15 cellular contexts compared by ENCODE assay signal in the genomic region with DNA sequence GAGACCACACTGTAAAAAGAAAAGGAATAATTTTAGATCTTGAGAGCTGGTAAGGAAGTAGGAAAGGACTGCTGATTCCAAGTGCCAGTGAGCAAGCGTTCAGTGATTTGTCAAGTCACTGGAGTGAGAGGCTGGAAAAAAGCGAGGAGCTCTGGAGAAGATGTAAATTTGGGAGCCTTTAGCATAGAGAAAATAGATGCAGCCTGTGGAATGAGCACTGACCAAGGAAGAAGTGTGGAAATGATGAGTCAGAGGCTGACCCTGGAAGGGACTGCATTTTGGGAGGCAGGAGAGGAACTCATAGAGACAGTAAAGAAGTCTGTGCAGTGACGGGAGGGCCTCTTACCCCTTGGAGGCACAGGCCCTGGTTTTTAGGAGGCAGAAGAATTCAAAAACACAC. TPM values are rescaled to one million over a fixed set of nuclear protein-coding genes. Genes with fewer than 3 reads are reported as not detected.
DNase-seq lines count a peak whose midpoint lies in the region; ATAC-seq and TF ChIP-seq lines count a peak whose summit lies in the region.
"Had no signal": no experiment of that assay in that cellular context is flagged by ENCODE, and none has a peak within 500 bp of the region (broad histone marks: within the 10 kb centered on the region; RNA-seq: fewer than 3 reads in every experiment).

No MANE protein-coding gene starts in this region.

- no peaks in the 10 kb centered on the region for H3K79me1 ChIP-seq in mesendoderm (ENCODE audit: low read length)

- H2AK5ac ChIP-seq in mesendoderm (ENCODE audit: low read length), result no peak overlapping the region

- H3K4me3 ChIP-seq in AG04449 (ENCODE audit: low read depth, low read length) (no peak overlapping the region), brain microvascular endothelial cell (ENCODE audit: low read depth, low read length) (no peak overlapping the region), mesendoderm (ENCODE audit: low read length) (no peak overlapping the region), Karpas-422 (ENCODE audit: low read length) (no peak overlapping the region)
- H3K4me3 ChIP-seq: body of pancreas, ovary had no signal

- H3K9ac ChIP-seq in mesendoderm (ENCODE audit: low read length), result no peak overlapping the region
- no peak overlapping the region for H3K9ac ChIP-seq in Karpas-422 (ENCODE audit: low read length)

- H3K27ac ChIP-seq in brain microvascular endothelial cell, result no peak overlapping the region
- no peak overlapping the region for H3K27ac ChIP-seq in mesendoderm (ENCODE audit: low read depth, low read length)
- H3K27ac ChIP-seq in Karpas-422 (ENCODE audit: low read length), result no peak overlapping the region
- H3K27ac ChIP-seq: body of pancreas, foreskin keratinocyte, ovary had no signal

- CTCF ChIA-PET in AG04449 (lab: Yijun Ruan, JAX), result interaction anchor here (0.7 to 3.0 kb wide), 10 partner anchors 10 to 316 kb away, joined by 3 to 13 read pairs (median 3); a partner anchor contains a TSS
- CTCF ChIA-PET in activated CD4-positive, alpha-beta T cell treated with anti-CD3 and anti-CD28 coated beads for 36 hours (lab: Charles Lee), result interaction anchor here (0.6 kb wide), 1 partner anchor 13 kb away, joined by 4 read pairs; no protein-coding TSS in a partner anchor

- no peak overlapping the region for H4K5ac ChIP-seq in mesendoderm (ENCODE audit: low read length)

- no CpG with 5 or more reads among the region's 3 CpGs for WGBS in mesendoderm (ENCODE audit: extremely low coverage, insufficient coverage, low lambda C conversion rate)

- H2BK5ac ChIP-seq in mesendoderm (ENCODE audit: low read length), result no peak overlapping the region

- H3K9me3 ChIP-seq in Karpas-422 (ENCODE audit: low read length), result no peaks in the 10 kb centered on the region
- H3K9me3 ChIP-seq: body of pancreas, ovary had no signal

- H3K4me3 Mint-ChIP-seq in activated CD4-positive, alpha-beta T cell treated with anti-CD3 and anti-CD28 coated beads for 36 hours, result no peak overlapping the region

- POLR2A ChIA-PET in AG04449 (lab: Yijun Ruan, JAX), result interaction anchor here (0.7 kb wide), 1 partner anchor 11 kb away, joined by 4 read pairs; no protein-coding TSS in a partner anchor
- POLR2A ChIA-PET in activated CD4-positive, alpha-beta T cell treated with anti-CD3 and anti-CD28 coated beads for 36 hours (lab: Charles Lee), result no interaction called here

- no peak overlapping the region for H4K8ac ChIP-seq in mesendoderm (ENCODE audit: low read depth, low read length)

- in situ Hi-C loops in brain microvascular endothelial cell (cut with HindIII; ENCODE audit: low pct_ligation_motif_present, low sequenced_read_pairs), result no loop called here

- H3K4me2 ChIP-seq in mesendoderm (ENCODE audit: low read length), result no peak overlapping the region
- no peak overlapping the region for H3K4me2 ChIP-seq in Karpas-422 (ENCODE audit: low read depth, low read length, poor library complexity, severe bottlenecking)

- no peak overlapping the region for H2AFZ ChIP-seq in Karpas-422 (ENCODE audit: low read length)

- intact Hi-C loops in activated CD4-positive, alpha-beta T cell treated with anti-CD3 and anti-CD28 coated beads for 36 hours (cut with DNase I, micrococcal nuclease), result loop anchor here in 1 of 2 experiments (10.0 kb wide), 1 partner anchor 179 kb away; no protein-coding TSS in a partner anchor

- no peaks in the 10 kb centered on the region for H3K9me3 Mint-ChIP-seq in activated CD4-positive, alpha-beta T cell treated with anti-CD3 and anti-CD28 coated beads for 36 hours (ENCODE audit: low read depth)

- no peak overlapping the region for H2BK120ac ChIP-seq in mesendoderm (ENCODE audit: low read depth, low read length)

- H3K18ac ChIP-seq in mesendoderm (ENCODE audit: low read length), result no peak overlapping the region

- H3K27me3 Mint-ChIP-seq in activated CD4-positive, alpha-beta T cell treated with anti-CD3 and anti-CD28 coated beads for 36 hours, result peaks cover 2% of the 10 kb centered on the region

- H3K56ac ChIP-seq in mesendoderm (ENCODE audit: low read length), result peak overlapping the region; percentile 34

- ATAC-seq in activated CD4-positive, alpha-beta T cell treated with anti-CD3 and anti-CD28 coated beads for 36 hours, result no peak
- ATAC-seq: body of pancreas, foreskin keratinocyte, left colon had no signal

- no peak overlapping the region for H3K27ac Mint-ChIP-seq in activated CD4-positive, alpha-beta T cell treated with anti-CD3 and anti-CD28 coated beads for 36 hours

- H3K4me1 Mint-ChIP-seq in activated CD4-positive, alpha-beta T cell treated with anti-CD3 and anti-CD28 coated beads for 36 hours, result no peaks in the 10 kb centered on the region

- H3K36me3 ChIP-seq in brain microvascular endothelial cell (replicated peaks) (no peaks in the 10 kb centered on the region), mesendoderm (ENCODE audit: control insufficient read depth, insufficient read depth, low read length) (no peaks in the 10 kb centered on the region), Karpas-422 (ENCODE audit: insufficient read depth, low read length) (0 out of 2 replicates have a peak, but pooled peaks cover 2% of the 10 kb centered on the region)
- H3K36me3 ChIP-seq: ovary had no signal

- no peak overlapping the region for H3K23ac ChIP-seq in mesendoderm (ENCODE audit: low read length)

- TF ChIP-seq CTCF in AG04449 (IDR thresholded peaks at IDR 0.05; ENCODE audit: insufficient read depth, low read length, missing control alignments) (no peak), brain microvascular endothelial cell (IDR thresholded peaks at IDR 0.05; ENCODE audit: low read depth, low read length, missing control alignments) (no peak)

- H2BK15ac ChIP-seq in mesendoderm (replicated peaks; ENCODE audit: low read depth), result no peak overlapping the region

- H3K27me3 ChIP-seq in brain microvascular endothelial cell (replicated peaks) (no peaks in the 10 kb centered on the region), mesendoderm (ENCODE audit: insufficient read depth, low read length, poor library complexity) (no peaks in the 10 kb centered on the region), Karpas-422 (ENCODE audit: low read length) (no peaks in the 10 kb centered on the region)
- H3K27me3 ChIP-seq: body of pancreas, foreskin keratinocyte, ovary had no signal

- no peaks in the 10 kb centered on the region for H3K9me2 ChIP-seq in Karpas-422 (replicated peaks; ENCODE audit: insufficient read depth, low read length)

- no peaks in the 10 kb centered on the region for H3K36me3 Mint-ChIP-seq in activated CD4-positive, alpha-beta T cell treated with anti-CD3 and anti-CD28 coated beads for 36 hours (ENCODE audit: low read depth)

- DNase-seq in AG04449 (ENCODE audit: low read depth, low spot score) (peak; percentile 31), HT1080 (ENCODE audit: low read depth) (peak; percentile 48), brain microvascular endothelial cell (peak; percentile 24), mesendoderm (peak; percentile 77), NCI-H1105 treated with DMSO at 0.1 percent for 48 hours (lab: John Stamatoyannopoulos, UW) (no peak), NCI-H187 (lab: John Stamatoyannopoulos, UW) (no peak), Karpas-422 (no peak)
- no peak for DNase-seq in activated CD4-positive, alpha-beta T cell treated with anti-CD3 and anti-CD28 coated beads for 36 hours
- DNase-seq: body of pancreas; C1 segment of cervical spinal cord; foreskin keratinocyte; left colon; NCI-H2029 treated with DMSO at 0.1 percent for 48 hours; ovary; stimulated activated CD4-positive, alpha-beta T cell treated with anti-CD3 and anti-CD28 coated beads, Interleukin-2, amount 100 ng/mL, for 48 hours had no signal

- H3K79me2 ChIP-seq in mesendoderm (ENCODE audit: control insufficient read depth, insufficient read depth, low read length), result no peaks in the 10 kb centered on the region
- H3K79me2 ChIP-seq in Karpas-422 (ENCODE audit: low read length), result no peaks in the 10 kb centered on the region

- H3K4me1 ChIP-seq in mesendoderm (ENCODE audit: control insufficient read depth, low read depth, low read length), result no peaks in the 10 kb centered on the region
- H3K4me1 ChIP-seq in Karpas-422 (ENCODE audit: low read length), result no peaks in the 10 kb centered on the region
- H3K4me1 ChIP-seq: body of pancreas, foreskin keratinocyte had no signal

- H4K20me1 ChIP-seq in Karpas-422 (ENCODE audit: insufficient read depth, low read depth, low read length), result no peaks in the 10 kb centered on the region

- H3K4ac ChIP-seq in mesendoderm (ENCODE audit: low read depth, low read length), result no peak overlapping the region

RNA-seq across cellular contexts. Expression of a gene that starts 17.1 kb away (rescaled TPM):
- total RNA-seq in HT1080 (2014; rRNA removed; shearing (Covaris generic)), result 6.6 and 16.8 TPM in 2 replicates
- 28.9 and 31.7 TPM in 2 replicates for polyA plus RNA-seq in HT1080 (2015; cell fraction: cytosol; rRNA removed)
- 137 and 138 TPM in 2 replicates for polyA plus RNA-seq in HT1080 (2015; cell fraction: nucleus; rRNA removed)
- 1.5 TPM for polyA plus RNA-seq in mesendoderm (2013, experiment 1 of 2)
- 1.1 TPM for polyA plus RNA-seq in mesendoderm (2013, experiment 2 of 2)
- total RNA-seq in Karpas-422 (2014; rRNA removed; shearing (Covaris generic); ENCODE audit: low replicate concordance), result 20.1 and 25.5 TPM in 2 replicates
- 1 to 10 TPM; 8.3 to 9.6 TPM for total RNA-seq in activated CD4-positive, alpha-beta T cell treated with anti-CD3 and anti-CD28 coated beads for 36 hours

RNA-seq across cellular contexts. Expression of a gene that starts 26.7 kb away (rescaled TPM):
- 71.8 and 73.2 TPM in 2 replicates for total RNA-seq in HT1080 (2014; rRNA removed; shearing (Covaris generic))
- polyA plus RNA-seq in HT1080 (2015; cell fraction: cytosol; rRNA removed), result 66.2 and 78.3 TPM in 2 replicates
- 58.4 and 60.7 TPM in 2 replicates for polyA plus RNA-seq in HT1080 (2015; cell fraction: nucleus; rRNA removed)
- polyA plus RNA-seq in mesendoderm (2013, experiment 1 of 2), result 9.6 TPM
- polyA plus RNA-seq in mesendoderm (2013, experiment 2 of 2), result 10.3 TPM
- total RNA-seq in Karpas-422 (2014; rRNA removed; shearing (Covaris generic); ENCODE audit: low replicate concordance), result 30.9 and 62.1 TPM in 2 replicates
- total RNA-seq in activated CD4-positive, alpha-beta T cell treated with anti-CD3 and anti-CD28 coated beads for 36 hours, result 1 to 10 TPM; 1.9 TPM

RNA-seq across cellular contexts. Expression of a gene that starts 57.4 kb away (rescaled TPM):
- total RNA-seq in HT1080 (2014; rRNA removed; shearing (Covaris generic)), result 227 and 228 TPM in 2 replicates
- polyA plus RNA-seq in HT1080 (2015; cell fraction: cytosol; rRNA removed), result 88.2 and 90.7 TPM in 2 replicates
- 168 and 183 TPM in 2 replicates for polyA plus RNA-seq in HT1080 (2015; cell fraction: nucleus; rRNA removed)
- polyA plus RNA-seq in mesendoderm (2013, experiment 1 of 2), result 75.8 TPM
- polyA plus RNA-seq in mesendoderm (2013, experiment 2 of 2), result 77.5 TPM
- total RNA-seq in Karpas-422 (2014; rRNA removed; shearing (Covaris generic); ENCODE audit: low replicate concordance), result 43.7 and 79.2 TPM in 2 replicates
- total RNA-seq in activated CD4-positive, alpha-beta T cell treated with anti-CD3 and anti-CD28 coated beads for 36 hours, result 100 to 1,000 TPM; 235 to 247 TPM

Comparison
In these comparisons a context has a peak if more than half of its experiments do, and no peak if none do; other contexts are left out.
1. DNase-seq: peak in AG04449 (single experiment), HT1080 (single experiment), brain microvascular endothelial cell (single experiment) and mesendoderm (single experiment); none in NCI-H1105 treated with DMSO at 0.1 percent for 48 hours (single experiment), NCI-H187 (0 of 2), Karpas-422 (single experiment) and activated CD4-positive, alpha-beta T cell treated with anti-CD3 and anti-CD28 coated beads for 36 hours (single experiment).
2. RNA of a gene that starts 26.7 kb away (total RNA-seq): 71.8 to 73.2 TPM in HT1080 and 30.9 to 62.1 TPM in Karpas-422; 1.9 TPM in activated CD4-positive, alpha-beta T cell treated with anti-CD3 and anti-CD28 coated beads for 36 hours; every median in the first group is over 10 times any median in the second.